ENCODE assay signal across 14 cellular contexts in genomic region chrX:107610667-107611066, GRCh38. TPM values are rescaled to one million over a fixed set of nuclear protein-coding genes. Genes with fewer than 3 reads are reported as not detected.
DNase-seq lines count a peak whose midpoint lies in the region; ATAC-seq and TF ChIP-seq lines count a peak whose summit lies in the region.
"Had no signal": no experiment of that assay in that cellular context is flagged by ENCODE, and none has a peak within 500 bp of the region (broad histone marks: within the 10 kb centered on the region; RNA-seq: fewer than 3 reads in every experiment).

No MANE protein-coding gene starts in this region.

- no peak for TF ChIP-seq CTCF in suprapubic skin (IDR thresholded peaks at IDR 0.05)

- 39% methylated on average over 2 of the region's 2 CpGs for WGBS in suprapubic skin

- in situ Hi-C loops in KBM-7 (cut with MboI; ENCODE audit: low pct_unique_long_range_greater_than_20kb, low sequenced_read_pairs): no loop called here

- H3K27ac ChIP-seq in ACC112 (ENCODE audit: low read depth, low read length): no peak overlapping the region
- no peak overlapping the region for H3K27ac ChIP-seq in BLaER1 treated with 17β-estradiol and CSF1 and Interleukin-3, amounts not matched to agents 10 nM and 100 nM
- H3K27ac ChIP-seq in suprapubic skin: no peak overlapping the region
- H3K27ac ChIP-seq: SJSA1 had no signal

- no peak overlapping the region for H3K9ac ChIP-seq in BLaER1 treated with 17β-estradiol and CSF1 and Interleukin-3, amounts not matched to agents 10 nM and 100 nM

- no peak for ATAC-seq in GM21723 (IDR thresholded peaks at IDR 0.05; ENCODE audit: unreplicated experiment)

- no peaks in the 10 kb centered on the region for H3K79me2 ChIP-seq in ACC112 (ENCODE audit: control insufficient read depth, insufficient read depth, low read length, unreplicated experiment)

- H3K4me1 ChIP-seq in ACC112 (ENCODE audit: control insufficient read depth, insufficient read depth, low read length, unreplicated experiment) (no peaks in the 10 kb centered on the region), suprapubic skin (no peaks in the 10 kb centered on the region)
- peaks cover 0 to 16% (median 3%) of the 10 kb centered on the region in 10 experiments; a peak in 8 of 20 replicates for H3K4me1 ChIP-seq in BLaER1 treated with 17β-estradiol and CSF1 and Interleukin-3, amounts not matched to agents 10 nM and 100 nM
- H3K4me1 ChIP-seq: HAP-1 had no signal

- no peaks in the 10 kb centered on the region for H3K36me3 ChIP-seq in ACC112 (ENCODE audit: insufficient read depth, low read length)
- no peaks in the 10 kb centered on the region for H3K36me3 ChIP-seq in BLaER1 treated with 17β-estradiol and CSF1 and Interleukin-3, amounts not matched to agents 10 nM and 100 nM
- no peaks in the 10 kb centered on the region for H3K36me3 ChIP-seq in suprapubic skin
- H3K36me3 ChIP-seq: HAP-1, SJSA1 had no signal

- DNase-seq in KBM-7 (peak; percentile 32), glomerular visceral epithelial cell (ENCODE audit: extremely low spot score) (peak; percentile 73), suprapubic skin (ENCODE audit: low spot score in 2 of 2) (no peak), NCI-H128 (lab: John Stamatoyannopoulos, UW; ENCODE audit: unreplicated experiment) (no peak)
- DNase-seq: Calu3; CD4-positive, alpha-beta T cell; DMS79 treated with DMSO at 0.1 percent for 48 hours; NCI-H1417; NCI-H2081 treated with DMSO at 0.1 percent for 48 hours had no signal

- no peak for TF ChIP-seq POLR2A in suprapubic skin (IDR thresholded peaks at IDR 0.05)

- no peaks in the 10 kb centered on the region for H3K27me3 ChIP-seq in ACC112 (ENCODE audit: insufficient read depth, low read length)
- peaks cover 38 to 81% (median 72%) of the 10 kb centered on the region in 11 experiments for H3K27me3 ChIP-seq in BLaER1 treated with 17β-estradiol and CSF1 and Interleukin-3, amounts not matched to agents 10 nM and 100 nM
- no peaks in the 10 kb centered on the region for H3K27me3 ChIP-seq in suprapubic skin
- H3K27me3 ChIP-seq: SJSA1 had no signal

- H3K4me2 ChIP-seq in BLaER1 treated with 17β-estradiol and CSF1 and Interleukin-3, amounts not matched to agents 10 nM and 100 nM: peak overlapping the region in 7 of 11 experiments; percentile 13 to 37 (median 19); a peak in 10 of 22 replicates

- no peak for TF ChIP-seq EP300 in suprapubic skin (IDR thresholded peaks at IDR 0.05)

- peaks cover 0 to 5% (median 0%) of the 10 kb centered on the region in 11 experiments; a peak in 2 of 22 replicates for H3K9me3 ChIP-seq in BLaER1 treated with 17β-estradiol and CSF1 and Interleukin-3, amounts not matched to agents 10 nM and 100 nM (replicated peaks in 1 of 11)
- H3K9me3 ChIP-seq in suprapubic skin: no peaks in the 10 kb centered on the region
- H3K9me3 ChIP-seq: HAP-1, SJSA1 had no signal

- H4K20me1 ChIP-seq in BLaER1 treated with 17β-estradiol and CSF1 and Interleukin-3, amounts not matched to agents 10 nM and 100 nM: no peaks in the 10 kb centered on the region; a peak in 2 of 22 replicates

- peak overlapping the region; percentile 68 for H2AFZ ChIP-seq in ACC112 (ENCODE audit: low read length, unreplicated experiment)

- H3K4me3 ChIP-seq in ACC112 (ENCODE audit: low read depth, low read length): no peak overlapping the region
- H3K4me3 ChIP-seq in BLaER1 treated with 17β-estradiol and CSF1 and Interleukin-3, amounts not matched to agents 10 nM and 100 nM: no peak overlapping the region
- H3K4me3 ChIP-seq in suprapubic skin: no peak overlapping the region
- H3K4me3 ChIP-seq: HAP-1, SJSA1 had no signal

RNA-seq across cellular contexts. Expression of gene PRPS1, which starts 17.6 kb away (rescaled TPM):
- 10 to 100 TPM in 3 of 4 donors, 1 to 10 TPM in 1; 8.2 to 17.5 (median 14.5) TPM for total RNA-seq in suprapubic skin

Comparison
In these comparisons a context has a peak if more than half of its experiments do, and no peak if none do; other contexts are left out.
1. DNase-seq: peak in KBM-7 (single experiment) and glomerular visceral epithelial cell (single experiment); none in suprapubic skin (0 of 2) and NCI-H128 (single experiment).